Comparison of ENCODE assay signal across 9 cellular contexts in genomic region chr9:129696803-129697110, GRCh38. TPM values are rescaled to one million over a fixed set of nuclear protein-coding genes. Genes with fewer than 3 reads are reported as not detected.
DNase-seq lines count a peak whose midpoint lies in the region; ATAC-seq, FAIRE-seq and TF ChIP-seq lines count a peak whose summit lies in the region.
"Had no signal": no experiment of that assay in that cellular context is flagged by ENCODE, and none has a peak within 500 bp of the region (broad histone marks: within the 10 kb centered on the region; RNA-seq: fewer than 3 reads in every experiment).

No MANE protein-coding gene starts in this region.

- DNase-seq in activated CD4-positive, alpha-beta T cell treated with anti-CD3 and anti-CD28 coated beads, Interleukin-2, amount 10 ng/mL, durations not matched to agents 7 days and 5 days = no peak
- DNase-seq in activated CD4-positive, alpha-beta T cell treated with anti-CD3 and anti-CD28 coated beads for 4 hours = no peak
- DNase-seq in astrocyte (ENCODE audit: low read depth) (no peak), left lung (no peak), DMS53 (lab: John Stamatoyannopoulos, UW) (no peak), OCI-M2 (lab: John Stamatoyannopoulos, UW; ENCODE audit: unreplicated experiment) (no peak)

- peaks cover 2% of the 10 kb centered on the region for H3K9me3 Mint-ChIP-seq in activated CD4-positive, alpha-beta T cell treated with anti-CD3 and anti-CD28 coated beads, Interleukin-2, amount 10 ng/mL, durations not matched to agents 7 days and 5 days
- peaks cover 3% of the 10 kb centered on the region for H3K9me3 Mint-ChIP-seq in astrocyte (ENCODE audit: unreplicated experiment)

- CTCF ChIA-PET in activated CD4-positive, alpha-beta T cell treated with anti-CD3 and anti-CD28 coated beads, Interleukin-2, amount 10 ng/mL, durations not matched to agents 7 days and 5 days (lab: Charles Lee) = interaction anchor here (0.6 to 1.5 kb wide), 6 partner anchors 13 to 72 kb away, joined by 3 to 8 read pairs (median 4); no protein-coding TSS in a partner anchor

- peak overlapping the region; percentile 25 for H3K27ac Mint-ChIP-seq in activated CD4-positive, alpha-beta T cell treated with anti-CD3 and anti-CD28 coated beads, Interleukin-2, amount 10 ng/mL, durations not matched to agents 7 days and 5 days
- no peak overlapping the region for H3K27ac Mint-ChIP-seq in astrocyte (ENCODE audit: unreplicated experiment)
- H3K27ac Mint-ChIP-seq: B cell had no signal

- H3K4me2 ChIP-seq in astrocyte (ENCODE audit: low read length) = peak overlapping the region; percentile 91

- intact Hi-C loops in left lung (cut with DNase I) = no loop called here

- H3K9me3 ChIP-seq in astrocyte (ENCODE audit: insufficient read depth, low read depth, low read length) (no peaks in the 10 kb centered on the region), left lung (no peaks in the 10 kb centered on the region), subcutaneous abdominal adipose tissue (ENCODE audit: control insufficient read depth in 5 of 5, low read length in 5 of 5) (peaks cover 0 to 2% (median 0%) of the 10 kb centered on the region in 5 donors)

- POLR2A ChIA-PET in activated CD4-positive, alpha-beta T cell treated with anti-CD3 and anti-CD28 coated beads, Interleukin-2, amount 10 ng/mL, durations not matched to agents 7 days and 5 days (lab: Charles Lee) = no interaction called here

- H3K4me3 Mint-ChIP-seq in activated CD4-positive, alpha-beta T cell treated with anti-CD3 and anti-CD28 coated beads, Interleukin-2, amount 10 ng/mL, durations not matched to agents 7 days and 5 days = peak overlapping the region; percentile 36
- peak overlapping the region; percentile 77 for H3K4me3 Mint-ChIP-seq in astrocyte (ENCODE audit: unreplicated experiment)
- H3K4me3 Mint-ChIP-seq: B cell had no signal

- no peaks in the 10 kb centered on the region for H3K36me3 ChIP-seq in astrocyte (ENCODE audit: insufficient read depth, low read length)
- no peaks in the 10 kb centered on the region for H3K36me3 ChIP-seq in left lung
- no peaks in the 10 kb centered on the region for H3K36me3 ChIP-seq in subcutaneous abdominal adipose tissue (ENCODE audit: control insufficient read depth in 5 of 5, insufficient read depth in 5 of 5, low read length in 5 of 5)

- TF ChIP-seq CTCF in astrocyte (IDR thresholded peaks at IDR 0.05; ENCODE audit: insufficient read depth, low read depth, low read length) (no peak), left lung (IDR thresholded peaks at IDR 0.05) (no peak)

- H3K27ac ChIP-seq in astrocyte (ENCODE audit: low read depth, low read length) (no peak overlapping the region), left lung (no peak overlapping the region), subcutaneous abdominal adipose tissue (ENCODE audit: low read depth, low read length) (no peak overlapping the region)

- H4K20me1 ChIP-seq in astrocyte (ENCODE audit: insufficient read depth, low read length) = no peaks in the 10 kb centered on the region

- H3K9ac ChIP-seq in astrocyte (ENCODE audit: low read length) (peak overlapping the region; percentile 77), subcutaneous abdominal adipose tissue (ENCODE audit: low read length in 5 of 5) (no peak overlapping the region)

- peaks cover 37% of the 10 kb centered on the region for H3K27me3 Mint-ChIP-seq in activated CD4-positive, alpha-beta T cell treated with anti-CD3 and anti-CD28 coated beads, Interleukin-2, amount 10 ng/mL, durations not matched to agents 7 days and 5 days
- H3K27me3 Mint-ChIP-seq in astrocyte (ENCODE audit: low read depth, unreplicated experiment) = peaks cover 50% of the 10 kb centered on the region

- H3K27me3 ChIP-seq in astrocyte (ENCODE audit: insufficient read depth, low read length) (peaks cover 10% of the 10 kb centered on the region), left lung (peaks cover 4 to 75% of the 10 kb centered on the region in 2 donors), subcutaneous abdominal adipose tissue (ENCODE audit: control insufficient read depth in 5 of 5, insufficient read depth in 4 of 5, low read length in 5 of 5) (peaks cover 20 to 40% (median 25%) of the 10 kb centered on the region in 5 donors)

- H3K4me1 ChIP-seq in astrocyte (ENCODE audit: insufficient read depth, low read length) (peaks cover 11% of the 10 kb centered on the region), left lung (peaks cover 0 to 13% of the 10 kb centered on the region in 2 donors), subcutaneous abdominal adipose tissue (ENCODE audit: control insufficient read depth in 5 of 5, insufficient read depth in 5 of 5, low read length in 5 of 5) (peaks cover 0 to 13% (median 7%) of the 10 kb centered on the region in 5 donors)

- H3K4me3 ChIP-seq in astrocyte (ENCODE audit: insufficient read depth, low read depth, low read length) = peak overlapping the region; percentile 50
- H3K4me3 ChIP-seq in left lung = peak overlapping the region in 1 of 2 donors; percentile 23
- H3K4me3 ChIP-seq in subcutaneous abdominal adipose tissue (ENCODE audit: low read depth in 1 of 5, low read length in 5 of 5) = peak overlapping the region in 4 of 5 donors; percentile 11 to 36 (median 26)

- no peaks in the 10 kb centered on the region for H3K36me3 Mint-ChIP-seq in activated CD4-positive, alpha-beta T cell treated with anti-CD3 and anti-CD28 coated beads, Interleukin-2, amount 10 ng/mL, durations not matched to agents 7 days and 5 days (ENCODE audit: low read depth)
- H3K36me3 Mint-ChIP-seq in astrocyte (ENCODE audit: low read depth, unreplicated experiment) = no peaks in the 10 kb centered on the region

- H3K4me1 Mint-ChIP-seq in activated CD4-positive, alpha-beta T cell treated with anti-CD3 and anti-CD28 coated beads, Interleukin-2, amount 10 ng/mL, durations not matched to agents 7 days and 5 days = peaks cover 5% of the 10 kb centered on the region
- H3K4me1 Mint-ChIP-seq in astrocyte (ENCODE audit: low read depth, unreplicated experiment) = no peaks in the 10 kb centered on the region

- ATAC-seq in left lung (peak; percentile 62), HG03135 (IDR thresholded peaks at IDR 0.05; ENCODE audit: unreplicated experiment) (no peak)

- H2AFZ ChIP-seq in astrocyte (ENCODE audit: low read depth, low read length) = peak overlapping the region; percentile 57

- H3K79me2 ChIP-seq in astrocyte (ENCODE audit: insufficient read depth, low read length) = no peaks in the 10 kb centered on the region

- no peak for FAIRE-seq in astrocyte (lab: Jason Lieb, UNC)

RNA-seq across cellular contexts. Expression of gene PRRX2, which starts 31.3 kb away (rescaled TPM):
- total RNA-seq in activated CD4-positive, alpha-beta T cell treated with anti-CD3 and anti-CD28 coated beads, Interleukin-2, amount 10 ng/mL, durations not matched to agents 7 days and 5 days = under 1 TPM in 1 of 2 experiments, not detected in 1; 0.15 TPM
- total RNA-seq in astrocyte (not detected in 2 replicates), left lung (1 to 10 TPM; 1.7 to 5.6 TPM)
- total RNA-seq: B cell had no signal

RNA-seq across cellular contexts. Expression of gene ASB6, which starts 54.8 kb away (rescaled TPM):
- total RNA-seq in activated CD4-positive, alpha-beta T cell treated with anti-CD3 and anti-CD28 coated beads, Interleukin-2, amount 10 ng/mL, durations not matched to agents 7 days and 5 days = 10 to 100 TPM; 24.1 to 26.6 TPM
- total RNA-seq in astrocyte = 21.7 and 24.3 TPM in 2 replicates
- total RNA-seq in left lung = 10 to 100 TPM; 15.8 to 18.0 TPM

RNA-seq across cellular contexts. Expression of gene PTGES, which starts 56.1 kb away (rescaled TPM):
- total RNA-seq in activated CD4-positive, alpha-beta T cell treated with anti-CD3 and anti-CD28 coated beads, Interleukin-2, amount 10 ng/mL, durations not matched to agents 7 days and 5 days = not detected
- 1.2 and 2.5 TPM in 2 replicates for total RNA-seq in astrocyte
- total RNA-seq in left lung = 1 to 10 TPM; 3.2 to 9.8 TPM
- total RNA-seq: B cell had no signal
